10 cellular contexts compared by ENCODE assay signal in genomic region chr6:38688579-38689087, GRCh38. TPM values are rescaled to one million over a fixed set of nuclear protein-coding genes. Genes with fewer than 3 reads are reported as not detected.
DNase-seq lines count a peak whose midpoint lies in the region; ATAC-seq, FAIRE-seq and TF ChIP-seq lines count a peak whose summit lies in the region.
"Had no signal": no experiment of that assay in that cellular context is flagged by ENCODE, and none has a peak within 500 bp of the region (broad histone marks: within the 10 kb centered on the region; RNA-seq: fewer than 3 reads in every experiment).

No MANE protein-coding gene starts in this region.

- H3K27me3 Mint-ChIP-seq in GM23338 (ENCODE audit: insufficient read depth, low read depth, poor library complexity) = peaks cover 2% of the 10 kb centered on the region

- TF ChIP-seq CTCF in GM13976 (IDR thresholded peaks at IDR 0.05; ENCODE audit: borderline replicate concordance, control extremely low read depth, extremely low read depth, insufficient read depth, missing control alignments) = no peak
- TF ChIP-seq CTCF in GM23338 (conservative IDR thresholded peaks at IDR 0.05; ENCODE audit: low read depth in 2 of 2) = no peak
- TF ChIP-seq CTCF in PC-3 (conservative IDR thresholded peaks at IDR 0.05; ENCODE audit: low read depth, low read length) = 0 out of 2 replicates have a peak, but pooled peaks have one; percentile 12
- TF ChIP-seq CTCF in HepG2 (CRISPR knock-in tag; IDR thresholded peaks at IDR 0.05) = peak; percentile 35

- no peaks in the 10 kb centered on the region for H3K9me2 ChIP-seq in GM23338 (ENCODE audit: insufficient read depth)
- no peaks in the 10 kb centered on the region for H3K9me2 ChIP-seq in PC-3 (replicated peaks; ENCODE audit: low read length)

- no peak overlapping the region for H3K4me3 Mint-ChIP-seq in GM23338

- no peak overlapping the region for H3K4me2 ChIP-seq in GM23338
- no peak overlapping the region for H3K4me2 ChIP-seq in PC-3 (ENCODE audit: low read length)
- no peak overlapping the region for H3K4me2 ChIP-seq in HepG2 (ENCODE audit: low read depth, low read length)

- H3K4me1 ChIP-seq in GM23338 (ENCODE audit: insufficient read depth) = no peaks in the 10 kb centered on the region
- no peaks in the 10 kb centered on the region for H3K4me1 ChIP-seq in PC-3 (ENCODE audit: insufficient read depth, low read length)
- peaks cover 33% of the 10 kb centered on the region for H3K4me1 ChIP-seq in HepG2 (ENCODE audit: insufficient read depth, low read length)

- no peaks in the 10 kb centered on the region for H3K9me3 Mint-ChIP-seq in GM23338

- H3K9me3 ChIP-seq in PC-3 (ENCODE audit: low read length) (no peaks in the 10 kb centered on the region), HepG2 (ENCODE audit: low read length) (no peaks in the 10 kb centered on the region)

- DNase-seq in GM13976 (ENCODE audit: low spot score) (peak; percentile 47), GM23338 (ENCODE audit: low spot score) (peak; percentile 41), PC-3 (no peak), HepG2 (ENCODE audit: low spot score) (peak; percentile 24), islet precursor cell (no peak), COLO668 (lab: John Stamatoyannopoulos, UW; ENCODE audit: unreplicated experiment) (no peak)
- DNase-seq: mesenchymal stem cell, NCI-H526 treated with DMSO at 0.1 percent for 48 hours had no signal

- H3K36me3 Mint-ChIP-seq in GM23338 (ENCODE audit: low read depth) = peaks cover 10% of the 10 kb centered on the region; the same call in 2 of the 3 replicates

- H3K27ac Mint-ChIP-seq in GM23338 = no peak overlapping the region; the same call in 1 of the 2 replicates

- POLR2A ChIA-PET in PC-3 (lab: Charles Lee; ENCODE audit: unreplicated experiment) (no interaction called here), HepG2 (lab: Yijun Ruan, JAX) (no interaction called here)

- intact Hi-C loops in PC-3 (cut with micrococcal nuclease) (no loop called here), HepG2 (cut with micrococcal nuclease; ENCODE audit: unreplicated experiment) (no loop called here)

- peaks cover 10% of the 10 kb centered on the region for H3K4me1 Mint-ChIP-seq in GM23338

- peaks cover 77% of the 10 kb centered on the region for H3K79me2 ChIP-seq in GM23338 (replicated peaks; ENCODE audit: insufficient read depth)
- peaks cover 70% of the 10 kb centered on the region for H3K79me2 ChIP-seq in PC-3 (ENCODE audit: low read length)
- H3K79me2 ChIP-seq in HepG2 (ENCODE audit: insufficient read depth, low read length) = peaks cover 30% of the 10 kb centered on the region

- H2AFZ ChIP-seq in GM23338 = no peak overlapping the region
- H2AFZ ChIP-seq in PC-3 (ENCODE audit: low read length) = no peak overlapping the region
- no peak overlapping the region for H2AFZ ChIP-seq in HepG2 (ENCODE audit: low read length)

- TF ChIP-seq POLR2A in HepG2 (IDR thresholded peaks at IDR 0.05; ENCODE audit: insufficient read depth in 1 of 2, low read depth in 2 of 2, low read length in 2 of 2) = no peak

- BruUV-seq in PC-3 (replicated peaks; lab: Mats Ljungman, UMichigan) (no TSS peak), HepG2 (replicated peaks; lab: Mats Ljungman, UMichigan) (no TSS peak)

- peak; percentile 87 for ATAC-seq in GM23338
- ATAC-seq in PC-3 = no peak
- ATAC-seq in HepG2 = peak; percentile 93
- ATAC-seq in HG02938 (IDR thresholded peaks at IDR 0.05; ENCODE audit: unreplicated experiment) = no peak
- ATAC-seq in HG03175 (IDR thresholded peaks at IDR 0.05; ENCODE audit: unreplicated experiment) = no peak

- peaks cover 37% of the 10 kb centered on the region for H4K20me1 ChIP-seq in GM23338 (replicated peaks; ENCODE audit: insufficient read depth)
- peaks cover 17% of the 10 kb centered on the region for H4K20me1 ChIP-seq in PC-3 (ENCODE audit: low read length)
- peaks cover 30% of the 10 kb centered on the region for H4K20me1 ChIP-seq in HepG2 (ENCODE audit: insufficient read depth, low read length)

- TF ChIP-seq RAD21 in HepG2 (CRISPR knock-in tag; IDR thresholded peaks at IDR 0.05) = no peak

- H3K9ac ChIP-seq in PC-3 (ENCODE audit: low read length) (no peak overlapping the region), HepG2 (ENCODE audit: insufficient read depth, low read depth, low read length) (no peak overlapping the region)

- H3K27ac ChIP-seq in GM23338 (ENCODE audit: low read depth) (no peak overlapping the region), PC-3 (ENCODE audit: low read length) (no peak overlapping the region), HepG2 (ENCODE audit: extremely low read length, insufficient read depth, low read length) (peak overlapping the region; percentile 7)

- in situ Hi-C loops in GM13976 (cut with MboI; ENCODE audit: low sequenced_read_pairs, unreplicated experiment) = no loop called here
- in situ Hi-C loops in HepG2 (cut with HindIII; ENCODE audit: extremely low pct_ligation_motif_present, low pct_unique_long_range_greater_than_20kb) = no loop called here

- CTCF ChIA-PET in PC-3 (lab: Charles Lee) = no interaction called here
- CTCF ChIA-PET in HepG2 (lab: Yijun Ruan, JAX; ENCODE audit: low intra/inter-chr PET ratio, low total read pairs) = no interaction called here

- H3K27me3 ChIP-seq in GM23338 (ENCODE audit: insufficient read depth) (no peaks in the 10 kb centered on the region), PC-3 (ENCODE audit: low read length) (no peaks in the 10 kb centered on the region), HepG2 (ENCODE audit: control insufficient read depth in 1 of 2, insufficient read depth in 2 of 2, low read length in 2 of 2) (no peaks in the 10 kb centered on the region)

- WGBS in HepG2 (ENCODE audit: low lambda C conversion rate) = 88% methylated on average over 6 of the region's 6 CpGs

- no peak overlapping the region for H3K4me3 ChIP-seq in GM23338
- no peak overlapping the region for H3K4me3 ChIP-seq in PC-3 (ENCODE audit: low read length)
- no peak overlapping the region for H3K4me3 ChIP-seq in HepG2 (replicated peaks in 1 of 3; ENCODE audit: insufficient read depth in 1 of 3, low read depth in 2 of 3, low read length in 3 of 3)

- H3K36me3 ChIP-seq in GM23338 (ENCODE audit: insufficient read depth) (peaks cover 4% of the 10 kb centered on the region; the same call in 1 of the 2 replicates), PC-3 (ENCODE audit: low read depth, low read length) (peaks cover 6% of the 10 kb centered on the region; the same call in 1 of the 2 replicates), HepG2 (replicated peaks in 1 of 2; ENCODE audit: control insufficient read depth in 1 of 2, insufficient read depth in 2 of 2, low read length in 2 of 2) (peaks cover 0 to 18% of the 10 kb centered on the region in 2 experiments; a peak in 4 of 5 replicates)

- H3F3A ChIP-seq in GM23338 (replicated peaks; ENCODE audit: low read depth) (no peaks in the 10 kb centered on the region), PC-3 (ENCODE audit: low read length, unreplicated experiment) (no peaks in the 10 kb centered on the region)

- TF ChIP-seq EP300 in HepG2 (IDR thresholded peaks at IDR 0.05; ENCODE audit: low read depth in 2 of 2, low read length in 2 of 2) (no peak), HepG2 (CRISPR knock-in tag; IDR thresholded peaks at IDR 0.05; ENCODE audit: borderline replicate concordance) (no peak)

- no peak for FAIRE-seq in HepG2 (lab: Jason Lieb, UNC)

RNA-seq across cellular contexts. Expression of gene GLO1, which starts 14.3 kb away (rescaled TPM):
- total RNA-seq in GM23338 (2014; rRNA removed; shearing (Covaris generic)) = 273 and 281 TPM in 2 replicates
- 224 and 273 TPM in 2 replicates for polyA plus RNA-seq in GM23338 (2016; fragmentation: Nextera tagmentation; extraction: Ambion mirVana)
- total RNA-seq in PC-3 (2014; rRNA removed) = 194 and 233 TPM in 2 replicates
- 177 and 282 TPM in 2 replicates for total RNA-seq in HepG2 (2016; rRNA removed; fragmentation: Illumina TruSeq; extraction: Trizol)
- 25.6 and 26.7 TPM in 2 replicates for total RNA-seq in HepG2 (2016; cell fraction: cytosol; rRNA removed; fragmentation: Illumina TruSeq; extraction: Trizol; ENCODE audit: low read depth)
- total RNA-seq in HepG2 (2016; cell fraction: insoluble cytoplasmic fraction; rRNA removed; fragmentation: Illumina TruSeq; extraction: Trizol) = 176 and 303 TPM in 2 replicates
- 87.3 and 99.8 TPM in 2 replicates for total RNA-seq in HepG2 (2016; cell fraction: membrane; rRNA removed; fragmentation: Illumina TruSeq; extraction: Trizol)
- total RNA-seq in HepG2 (2016; cell fraction: nucleus; rRNA removed; fragmentation: Illumina TruSeq; extraction: Trizol) = 82.3 and 88.7 TPM in 2 replicates
- 55.0 and 77.1 TPM in 2 replicates for polyA plus RNA-seq in HepG2 (2011; rRNA removed)
- polyA plus RNA-seq in HepG2 (2011; cell fraction: cytosol; rRNA removed) = 36.6 and 63.7 TPM in 2 replicates
- polyA plus RNA-seq in HepG2 (2011; cell fraction: nucleus; rRNA removed) = 8.3 and 11.4 TPM in 2 replicates
- polyA plus RNA-seq in HepG2 (2012) = 99.9 and 146 TPM in 2 replicates
- polyA plus RNA-seq in HepG2 (2016; cell fraction: cytosol; fragmentation: Illumina TruSeq; extraction: Trizol; ENCODE audit: low read depth) = 29.9 and 32.0 TPM in 2 replicates
- 301 and 355 TPM in 2 replicates for polyA plus RNA-seq in HepG2 (2016; cell fraction: insoluble cytoplasmic fraction; fragmentation: Illumina TruSeq; extraction: Trizol; ENCODE audit: low read depth)
- polyA plus RNA-seq in HepG2 (2016; cell fraction: membrane; fragmentation: Illumina TruSeq; extraction: Trizol; ENCODE audit: low read depth) = 81.5 and 87.4 TPM in 2 replicates
- polyA plus RNA-seq in HepG2 (2016; cell fraction: nucleus; fragmentation: Illumina TruSeq; extraction: Trizol; ENCODE audit: insufficient read depth, low read depth) = 112 and 115 TPM in 2 replicates
- polyA minus RNA-seq in HepG2 (2011; rRNA and poly(A)+ RNA removed; ENCODE audit: low replicate concordance) = 18.4 and 27.9 TPM in 2 replicates
- 37.8 and 41.0 TPM in 2 replicates for polyA minus RNA-seq in HepG2 (2011; cell fraction: cytosol; rRNA and poly(A)+ RNA removed)
- 15.6 and 21.0 TPM in 2 replicates for polyA minus RNA-seq in HepG2 (2011; cell fraction: nucleus; rRNA and poly(A)+ RNA removed)

RNA-seq across cellular contexts. Expression of gene DNAH8, which starts 26.5 kb away (rescaled TPM):
- not detected in 2 replicates for total RNA-seq in GM23338 (2014; rRNA removed; shearing (Covaris generic))
- polyA plus RNA-seq in GM23338 (2016; fragmentation: Nextera tagmentation; extraction: Ambion mirVana) = 0.02 TPM in 1 of 2 replicates, not detected in the other
- 0.06 and 0.15 TPM in 2 replicates for total RNA-seq in PC-3 (2014; rRNA removed)
- not detected in 2 replicates for total RNA-seq in HepG2 (2016; rRNA removed; fragmentation: Illumina TruSeq; extraction: Trizol)
- not detected in 2 replicates for total RNA-seq in HepG2 (2016; cell fraction: cytosol; rRNA removed; fragmentation: Illumina TruSeq; extraction: Trizol; ENCODE audit: low read depth)
- total RNA-seq in HepG2 (2016; cell fraction: insoluble cytoplasmic fraction; rRNA removed; fragmentation: Illumina TruSeq; extraction: Trizol) = not detected in 2 replicates
- not detected in 2 replicates for total RNA-seq in HepG2 (2016; cell fraction: membrane; rRNA removed; fragmentation: Illumina TruSeq; extraction: Trizol)
- not detected in 2 replicates for total RNA-seq in HepG2 (2016; cell fraction: nucleus; rRNA removed; fragmentation: Illumina TruSeq; extraction: Trizol)
- polyA plus RNA-seq in HepG2 (2011; rRNA removed) = not detected in 2 replicates
- polyA plus RNA-seq in HepG2 (2011; cell fraction: cytosol; rRNA removed) = not detected in 2 replicates
- polyA plus RNA-seq in HepG2 (2011; cell fraction: nucleus; rRNA removed) = not detected in 2 replicates
- polyA plus RNA-seq in HepG2 (2012) = not detected in 2 replicates
- not detected in 2 replicates for polyA plus RNA-seq in HepG2 (2016; cell fraction: cytosol; fragmentation: Illumina TruSeq; extraction: Trizol; ENCODE audit: low read depth)
- polyA plus RNA-seq in HepG2 (2016; cell fraction: insoluble cytoplasmic fraction; fragmentation: Illumina TruSeq; extraction: Trizol; ENCODE audit: low read depth) = not detected in 2 replicates
- polyA plus RNA-seq in HepG2 (2016; cell fraction: membrane; fragmentation: Illumina TruSeq; extraction: Trizol; ENCODE audit: low read depth) = not detected in 2 replicates
- not detected in 2 replicates for polyA plus RNA-seq in HepG2 (2016; cell fraction: nucleus; fragmentation: Illumina TruSeq; extraction: Trizol; ENCODE audit: insufficient read depth, low read depth)
- polyA minus RNA-seq in HepG2 (2011; rRNA and poly(A)+ RNA removed; ENCODE audit: low replicate concordance) = not detected in 2 replicates
- not detected in 2 replicates for polyA minus RNA-seq in HepG2 (2011; cell fraction: cytosol; rRNA and poly(A)+ RNA removed)
- polyA minus RNA-seq in HepG2 (2011; cell fraction: nucleus; rRNA and poly(A)+ RNA removed) = not detected in 2 replicates

RNA-seq across cellular contexts. Expression of gene BTBD9, which starts 48.9 kb away (rescaled TPM):
- total RNA-seq in GM23338 (2014; rRNA removed; shearing (Covaris generic)) = 4.7 and 5.3 TPM in 2 replicates
- polyA plus RNA-seq in GM23338 (2016; fragmentation: Nextera tagmentation; extraction: Ambion mirVana) (3.2 and 4.2 TPM in 2 replicates), HepG2 (2011; rRNA removed) (1.2 TPM in 2 replicates)
- total RNA-seq in PC-3 (2014; rRNA removed) (4.3 and 5.5 TPM in 2 replicates), HepG2 (2016; rRNA removed; fragmentation: Illumina TruSeq; extraction: Trizol) (1.8 and 3.0 TPM in 2 replicates)
- total RNA-seq in HepG2 (2016; cell fraction: cytosol; rRNA removed; fragmentation: Illumina TruSeq; extraction: Trizol; ENCODE audit: low read depth) = 9.0 and 9.2 TPM in 2 replicates
- 1.9 and 2.7 TPM in 2 replicates for total RNA-seq in HepG2 (2016; cell fraction: insoluble cytoplasmic fraction; rRNA removed; fragmentation: Illumina TruSeq; extraction: Trizol)
- 6.2 and 6.3 TPM in 2 replicates for total RNA-seq in HepG2 (2016; cell fraction: membrane; rRNA removed; fragmentation: Illumina TruSeq; extraction: Trizol)
- 3.9 and 4.3 TPM in 2 replicates for total RNA-seq in HepG2 (2016; cell fraction: nucleus; rRNA removed; fragmentation: Illumina TruSeq; extraction: Trizol)
- polyA plus RNA-seq in HepG2 (2011; cell fraction: cytosol; rRNA removed) = 0.43 and 0.58 TPM in 2 replicates
- polyA plus RNA-seq in HepG2 (2011; cell fraction: nucleus; rRNA removed) = 1.1 and 1.7 TPM in 2 replicates
- polyA plus RNA-seq in HepG2 (2012) = 0.68 and 0.76 TPM in 2 replicates
- 0.05 TPM in 2 replicates for polyA plus RNA-seq in HepG2 (2016; cell fraction: cytosol; fragmentation: Illumina TruSeq; extraction: Trizol; ENCODE audit: low read depth)
- polyA plus RNA-seq in HepG2 (2016; cell fraction: insoluble cytoplasmic fraction; fragmentation: Illumina TruSeq; extraction: Trizol; ENCODE audit: low read depth) = 1.0 and 1.4 TPM in 2 replicates
- polyA plus RNA-seq in HepG2 (2016; cell fraction: membrane; fragmentation: Illumina TruSeq; extraction: Trizol; ENCODE audit: low read depth) = 0.11 and 0.13 TPM in 2 replicates
- polyA plus RNA-seq in HepG2 (2016; cell fraction: nucleus; fragmentation: Illumina TruSeq; extraction: Trizol; ENCODE audit: insufficient read depth, low read depth) = 0.85 and 1.1 TPM in 2 replicates
- 4.7 and 8.0 TPM in 2 replicates for polyA minus RNA-seq in HepG2 (2011; rRNA and poly(A)+ RNA removed; ENCODE audit: low replicate concordance)
- polyA minus RNA-seq in HepG2 (2011; cell fraction: cytosol; rRNA and poly(A)+ RNA removed) = 2.0 and 2.2 TPM in 2 replicates
- 18.9 and 26.6 TPM in 2 replicates for polyA minus RNA-seq in HepG2 (2011; cell fraction: nucleus; rRNA and poly(A)+ RNA removed)

Comparison
In these comparisons a context has a peak if more than half of its experiments do, and no peak if none do; other contexts are left out.
1. DNase-seq: peak in GM13976 (single experiment), GM23338 (single experiment) and HepG2 (single experiment); none in PC-3 (single experiment), islet precursor cell (single experiment) and COLO668 (single experiment).
2. CTCF ChIP-seq: peak in PC-3 (single experiment) and HepG2 (single experiment); none in GM13976 (single experiment) and GM23338 (0 of 2).
3. ATAC-seq: peak in GM23338 (single experiment) and HepG2 (single experiment); none in PC-3 (single experiment), HG02938 (single experiment) and HG03175 (single experiment).